21 cellular contexts compared by ENCODE assay signal in the genomic region with DNA sequence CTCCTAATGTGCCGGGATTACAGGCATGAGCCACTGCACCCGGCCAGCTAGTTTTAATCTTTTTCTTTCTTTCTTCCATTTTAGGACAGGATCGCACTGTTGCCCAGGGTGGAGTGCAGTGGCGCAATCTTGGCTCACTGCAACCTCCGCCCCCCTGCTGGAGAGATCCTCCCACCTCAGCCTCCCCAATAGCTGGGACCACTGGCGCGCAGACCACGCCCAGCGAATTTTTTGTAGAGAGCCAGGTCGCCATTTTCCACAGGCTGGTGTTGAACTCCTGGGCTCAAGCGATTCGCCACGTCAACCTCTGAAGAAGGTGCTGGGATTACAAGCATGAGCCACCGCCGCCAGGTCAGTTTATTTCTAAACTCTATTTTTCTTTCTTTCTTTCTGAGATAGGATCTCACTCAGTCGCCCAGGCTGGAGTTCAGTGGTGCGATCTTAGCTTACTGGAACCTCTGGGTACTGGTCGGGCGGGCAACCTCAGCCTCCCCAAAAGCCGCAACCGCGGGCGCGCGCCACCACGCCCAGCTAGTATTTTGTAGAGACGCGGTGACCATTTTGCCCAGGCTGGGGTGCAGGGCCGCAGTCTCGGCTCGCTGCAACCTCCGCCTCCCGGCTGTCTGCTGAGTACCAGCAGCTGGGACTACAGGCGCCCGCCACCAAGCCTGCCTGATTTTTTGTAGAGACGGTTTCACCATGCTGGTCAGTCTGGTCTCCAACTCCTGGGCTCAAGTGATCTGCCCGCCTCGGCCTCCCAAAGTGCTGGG. TPM values are rescaled to one million over a fixed set of nuclear protein-coding genes. Genes with fewer than 3 reads are reported as not detected.
DNase-seq lines count a peak whose midpoint lies in the region; ATAC-seq and TF ChIP-seq lines count a peak whose summit lies in the region.
"Had no signal": no experiment of that assay in that cellular context is flagged by ENCODE, and none has a peak within 500 bp of the region (broad histone marks: within the 10 kb centered on the region; RNA-seq: fewer than 3 reads in every experiment).

No MANE protein-coding gene starts in this region.

- no CpG with 5 or more reads among the region's 38 CpGs for WGBS in trophoblast cell (ENCODE audit: extremely low coverage, insufficient coverage, insufficient read length)

- no peak overlapping the region for H4K12ac ChIP-seq in trophoblast cell (ENCODE audit: low read depth, low read length)

- H2BK5ac ChIP-seq in trophoblast cell (ENCODE audit: low read depth, low read length, poor library complexity), result no peak overlapping the region

- no peak overlapping the region for H2AFZ ChIP-seq in trophoblast cell (ENCODE audit: insufficient read depth, low read length, poor library complexity)

- H3K4ac ChIP-seq in trophoblast cell (ENCODE audit: low read depth, low read length), result no peak overlapping the region

- H3K4me1 ChIP-seq in trophoblast cell (ENCODE audit: control insufficient read depth in 1 of 2, insufficient read depth in 2 of 2, low read length in 2 of 2), result peaks cover 1 to 2% of the 10 kb centered on the region in 2 experiments
- H3K4me1 ChIP-seq: A549; BE2C; BLaER1 treated with 17β-estradiol and CSF1 and Interleukin-3, amounts not matched to agents 10 nM and 100 nM had no signal

- no peak overlapping the region for H3K27ac ChIP-seq in trophoblast cell (ENCODE audit: low read depth, low read length)
- H3K27ac ChIP-seq: A549; BLaER1 treated with 17β-estradiol and CSF1 and Interleukin-3, amounts not matched to agents 10 nM and 100 nM had no signal

- peaks cover 10% of the 10 kb centered on the region for H3K4me1 Mint-ChIP-seq in activated CD4-positive, alpha-beta memory T cell treated with anti-CD3 and anti-CD28 coated beads, Interleukin-2, amount 10 ng/mL, durations not matched to agents 7 days and 5 days
- peaks cover 6% of the 10 kb centered on the region for H3K4me1 Mint-ChIP-seq in activated CD8-positive, alpha-beta T cell treated with anti-CD3 and anti-CD28 coated beads for 36 hours (ENCODE audit: low read depth)

- CTCF ChIA-PET in activated CD4-positive, alpha-beta memory T cell treated with anti-CD3 and anti-CD28 coated beads, Interleukin-2, amount 10 ng/mL, durations not matched to agents 7 days and 5 days (lab: Charles Lee), result no interaction called here
- CTCF ChIA-PET in activated CD8-positive, alpha-beta T cell treated with anti-CD3 and anti-CD28 coated beads for 36 hours (lab: Charles Lee), result no interaction called here

- H3K9ac ChIP-seq in trophoblast cell (ENCODE audit: low read length), result no peak overlapping the region
- H3K9ac ChIP-seq: BLaER1 treated with 17β-estradiol and CSF1 and Interleukin-3, amounts not matched to agents 10 nM and 100 nM had no signal

- H4K8ac ChIP-seq in trophoblast cell (ENCODE audit: low read depth, low read length), result no peak overlapping the region

- TF ChIP-seq CTCF in foreskin fibroblast (IDR thresholded peaks at IDR 0.05; ENCODE audit: low read depth, low read length), result no peak
- no peak for TF ChIP-seq CTCF in activated CD8-positive, alpha-beta T cell treated with anti-CD3 and anti-CD28 coated beads for 36 hours (IDR thresholded peaks at IDR 0.05)

- H3K79me2 ChIP-seq in trophoblast cell (ENCODE audit: control insufficient read depth, insufficient read depth, low read length, poor library complexity), result peaks cover 7% of the 10 kb centered on the region

- no peak overlapping the region for H3K4me3 ChIP-seq in trophoblast cell (ENCODE audit: low read depth, low read length)
- no peak overlapping the region for H3K4me3 ChIP-seq in foreskin fibroblast (ENCODE audit: low read depth in 1 of 2, low read length in 2 of 2)
- H3K4me3 ChIP-seq: A549; BLaER1 treated with 17β-estradiol and CSF1 and Interleukin-3, amounts not matched to agents 10 nM and 100 nM; HAP-1 had no signal

- peaks cover 26% of the 10 kb centered on the region for H3K27me3 Mint-ChIP-seq in activated CD4-positive, alpha-beta memory T cell treated with anti-CD3 and anti-CD28 coated beads, Interleukin-2, amount 10 ng/mL, durations not matched to agents 7 days and 5 days
- H3K27me3 Mint-ChIP-seq in activated CD8-positive, alpha-beta T cell treated with anti-CD3 and anti-CD28 coated beads for 36 hours, result peaks cover 36% of the 10 kb centered on the region

- peaks cover 9% of the 10 kb centered on the region for H3K79me1 ChIP-seq in trophoblast cell (ENCODE audit: low read length)

- H3K9me3 Mint-ChIP-seq in activated CD4-positive, alpha-beta memory T cell treated with anti-CD3 and anti-CD28 coated beads, Interleukin-2, amount 10 ng/mL, durations not matched to agents 7 days and 5 days, result no peaks in the 10 kb centered on the region
- H3K9me3 Mint-ChIP-seq in activated CD8-positive, alpha-beta T cell treated with anti-CD3 and anti-CD28 coated beads for 36 hours, result no peaks in the 10 kb centered on the region
- H3K9me3 Mint-ChIP-seq: HFFc6 had no signal

- no peak overlapping the region for H3K23ac ChIP-seq in trophoblast cell (ENCODE audit: low read length)

- no peak overlapping the region for H3K27ac Mint-ChIP-seq in activated CD4-positive, alpha-beta memory T cell treated with anti-CD3 and anti-CD28 coated beads, Interleukin-2, amount 10 ng/mL, durations not matched to agents 7 days and 5 days
- H3K27ac Mint-ChIP-seq in activated CD8-positive, alpha-beta T cell treated with anti-CD3 and anti-CD28 coated beads for 36 hours, result no peak overlapping the region
- H3K27ac Mint-ChIP-seq: CD4-positive, alpha-beta T cell; CD8-positive, alpha-beta memory T cell; HFFc6 had no signal

- no peak overlapping the region for H2BK12ac ChIP-seq in trophoblast cell (ENCODE audit: low read length)

- H3K9me3 ChIP-seq in trophoblast cell (ENCODE audit: insufficient read depth, low read depth, low read length), result no peaks in the 10 kb centered on the region
- H3K9me3 ChIP-seq: A549, BE2C, HAP-1 had no signal

- no peak overlapping the region for H2BK120ac ChIP-seq in trophoblast cell (ENCODE audit: insufficient read depth, low read length, poor library complexity)

- POLR2A ChIA-PET in activated CD4-positive, alpha-beta memory T cell treated with anti-CD3 and anti-CD28 coated beads, Interleukin-2, amount 10 ng/mL, durations not matched to agents 7 days and 5 days (lab: Charles Lee), result no interaction called here
- POLR2A ChIA-PET in activated CD8-positive, alpha-beta T cell treated with anti-CD3 and anti-CD28 coated beads for 36 hours (lab: Charles Lee), result interaction anchor here (0.6 kb wide), 1 partner anchor 305 kb away, joined by 4 read pairs; no protein-coding TSS in a partner anchor

- H3K18ac ChIP-seq in trophoblast cell (ENCODE audit: low read length), result no peak overlapping the region

- intact Hi-C loops in activated CD8-positive, alpha-beta T cell treated with anti-CD3 and anti-CD28 coated beads for 36 hours (cut with micrococcal nuclease), result no loop called here

- H3K4me3 Mint-ChIP-seq in activated CD4-positive, alpha-beta memory T cell treated with anti-CD3 and anti-CD28 coated beads, Interleukin-2, amount 10 ng/mL, durations not matched to agents 7 days and 5 days, result no peak overlapping the region
- no peak overlapping the region for H3K4me3 Mint-ChIP-seq in activated CD8-positive, alpha-beta T cell treated with anti-CD3 and anti-CD28 coated beads for 36 hours
- H3K4me3 Mint-ChIP-seq: CD4-positive, alpha-beta T cell; CD8-positive, alpha-beta memory T cell; HFFc6 had no signal

- no peak overlapping the region for H3K4me2 ChIP-seq in trophoblast cell (ENCODE audit: low read length)
- H3K4me2 ChIP-seq: A549; BLaER1 treated with 17β-estradiol and CSF1 and Interleukin-3, amounts not matched to agents 10 nM and 100 nM had no signal

- H3K36me3 ChIP-seq in trophoblast cell (ENCODE audit: control insufficient read depth in 1 of 2, insufficient read depth in 2 of 2, low read length in 2 of 2), result no peaks in the 10 kb centered on the region
- H3K36me3 ChIP-seq: BE2C; BLaER1 treated with 17β-estradiol and CSF1 and Interleukin-3, amounts not matched to agents 10 nM and 100 nM; HAP-1 had no signal

- H4K91ac ChIP-seq in trophoblast cell (ENCODE audit: low read depth, low read length), result no peak overlapping the region

- H3K14ac ChIP-seq in trophoblast cell (ENCODE audit: low read length), result no peak overlapping the region

- H2AK5ac ChIP-seq in trophoblast cell (ENCODE audit: low read length), result no peak overlapping the region

- no peaks in the 10 kb centered on the region for H3K36me3 Mint-ChIP-seq in activated CD4-positive, alpha-beta memory T cell treated with anti-CD3 and anti-CD28 coated beads, Interleukin-2, amount 10 ng/mL, durations not matched to agents 7 days and 5 days (ENCODE audit: low read depth)
- H3K36me3 Mint-ChIP-seq in activated CD8-positive, alpha-beta T cell treated with anti-CD3 and anti-CD28 coated beads for 36 hours (ENCODE audit: low read depth), result peaks cover 7% of the 10 kb centered on the region

- DNase-seq in ELF-1 (ENCODE audit: low read depth, low spot score) (peak; percentile 80), NCI-H146 (lab: John Stamatoyannopoulos, UW) (peak; percentile 90), trophoblast cell (peak; percentile 84 to 85), NK-92 (lab: John Stamatoyannopoulos, UW; ENCODE audit: unreplicated experiment) (no peak), foreskin fibroblast (no peak)
- DNase-seq in activated CD4-positive, alpha-beta memory T cell treated with anti-CD3 and anti-CD28 coated beads, Interleukin-2, amount 10 ng/mL, durations not matched to agents 7 days and 5 days, result no peak
- DNase-seq in activated CD8-positive, alpha-beta T cell treated with anti-CD3 and anti-CD28 coated beads for 36 hours, result no peak
- DNase-seq: 8988T; ACHN; AML-193; BE2C; CD4-positive, alpha-beta T cell; CD8-positive, alpha-beta memory T cell; DMS 273 treated with DMSO at 0.1 percent for 48 hours; DMS79; GOT3; HFFc6 had no signal

- H3K27me3 ChIP-seq in trophoblast cell (ENCODE audit: insufficient read depth, low read length), result no peaks in the 10 kb centered on the region
- H3K27me3 ChIP-seq: BE2C; BLaER1 treated with 17β-estradiol and CSF1 and Interleukin-3, amounts not matched to agents 10 nM and 100 nM had no signal

- no peak for ATAC-seq in activated CD8-positive, alpha-beta T cell treated with anti-CD3 and anti-CD28 coated beads for 36 hours
- ATAC-seq: A549 had no signal

RNA-seq across cellular contexts. Expression of gene LIN28B, which starts 20.0 kb away (rescaled TPM):
- polyA plus RNA-seq in trophoblast cell (2013), result 34.6 and 34.8 TPM in 2 replicates
- total RNA-seq in activated CD4-positive, alpha-beta memory T cell treated with anti-CD3 and anti-CD28 coated beads, Interleukin-2, amount 10 ng/mL, durations not matched to agents 7 days and 5 days, result not detected
- not detected for total RNA-seq in activated CD8-positive, alpha-beta T cell treated with anti-CD3 and anti-CD28 coated beads for 36 hours
- total RNA-seq: CD4-positive, alpha-beta T cell; CD8-positive, alpha-beta memory T cell; HFFc6 had no signal
- polyA plus RNA-seq: CD14-positive monocyte; CD8-positive, alpha-beta memory T cell had no signal

Comparison
In these comparisons a context has a peak if more than half of its experiments do, and no peak if none do; other contexts are left out.
1. DNase-seq: peak in ELF-1 (single experiment), NCI-H146 (single experiment) and trophoblast cell (2 of 2); none in activated CD4-positive, alpha-beta memory T cell treated with anti-CD3 and anti-CD28 coated beads, Interleukin-2, amount 10 ng/mL, durations not matched to agents 7 days and 5 days (single experiment), NK-92 (single experiment), foreskin fibroblast (0 of 2) and activated CD8-positive, alpha-beta T cell treated with anti-CD3 and anti-CD28 coated beads for 36 hours (single experiment).